Comparison of ENCODE assay signal across 21 cellular contexts in the genomic region with DNA sequence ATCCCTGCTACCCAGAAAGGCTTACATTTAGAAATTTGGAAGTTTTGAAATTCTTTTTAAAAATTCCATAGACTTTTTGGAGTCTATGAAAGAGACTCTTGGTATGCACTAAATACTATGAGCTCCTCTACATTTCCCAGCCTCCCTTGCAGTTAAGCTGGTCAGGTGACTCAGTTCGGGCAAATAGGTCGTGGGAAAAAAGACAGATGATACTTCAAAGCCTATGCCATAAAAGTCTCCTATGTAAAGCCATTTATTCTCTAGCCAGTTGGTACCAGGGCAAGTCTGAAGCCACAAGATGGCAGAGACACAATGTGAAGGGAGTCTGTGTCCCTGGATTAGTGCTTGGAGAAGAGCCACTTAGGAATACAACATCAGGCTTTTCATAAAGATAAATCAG.
"Had no signal": no experiment of that assay in that cellular context is flagged by ENCODE, and none has a peak within 500 bp of the region (broad histone marks: within the 10 kb centered on the region; RNA-seq: fewer than 3 reads in every experiment).

No MANE protein-coding gene starts in this region.

- DNase-seq: activated CD4-positive, alpha-beta memory T cell treated with anti-CD3 and anti-CD28 coated beads for 36 hours; activated CD4-positive, alpha-beta T cell treated with anti-CD3 and anti-CD28 coated beads for 36 hours; activated naive CD8-positive, alpha-beta T cell treated with anti-CD3 and anti-CD28 coated beads, Interleukin-2, amount 10 ng/mL, durations not matched to agents 7 days and 5 days; activated T-cell treated with anti-CD3 and anti-CD28 coated beads for 4 hours; aorta; colonic mucosa; endodermal cell; foreskin melanocyte; left lung; naive B cell; ovary; stimulated activated CD4-positive, alpha-beta T cell treated with anti-CD3 and anti-CD28 coated beads, Interleukin-4, amount 100 ng/mL, for 24 hours; stomach had no signal

- H3K4me1 Mint-ChIP-seq: activated CD4-positive, alpha-beta T cell treated with anti-CD3 and anti-CD28 coated beads for 36 hours; central memory CD8-positive, alpha-beta T cell; naive B cell; stimulated activated effector memory CD8-positive, alpha-beta T cell treated with anti-CD3 and anti-CD28 coated beads, Interleukin-12 subunit alpha, Interleukin-12 subunit beta, amount 100 ng/mL, for 72 hours had no signal

- H3K27ac Mint-ChIP-seq: activated CD4-positive, alpha-beta memory T cell treated with anti-CD3 and anti-CD28 coated beads for 36 hours; activated CD4-positive, alpha-beta T cell treated with anti-CD3 and anti-CD28 coated beads for 36 hours; activated naive CD8-positive, alpha-beta T cell treated with anti-CD3 and anti-CD28 coated beads, Interleukin-2, amount 10 ng/mL, durations not matched to agents 7 days and 5 days; activated T-helper 1 cell treated with anti-CD3 and anti-CD28 coated beads, Interleukin-12 subunit alpha, Interleukin-12 subunit beta, Interleukin-2, Interleukin-4 antibody, amounts not matched to agents 30 ng/mL and 10 ng/mL and 1 ng/mL, durations not matched to agents 14 hours and 24 hours and 36 hours; endodermal cell; naive B cell; stimulated activated effector memory CD8-positive, alpha-beta T cell treated with anti-CD3 and anti-CD28 coated beads, Interleukin-12 subunit alpha, Interleukin-12 subunit beta, amount 100 ng/mL, for 72 hours; T-helper 2 cell treated with Interferon-gamma antibody and Interleukin-4, amounts not matched to agents 5 μg/mL and 100 μg/mL, for 36 hours; type B pancreatic cell; WTC11 had no signal

- H3K4me3 Mint-ChIP-seq: activated CD4-positive, alpha-beta memory T cell treated with anti-CD3 and anti-CD28 coated beads for 36 hours; activated CD4-positive, alpha-beta T cell treated with anti-CD3 and anti-CD28 coated beads for 36 hours; activated naive CD8-positive, alpha-beta T cell treated with anti-CD3 and anti-CD28 coated beads, Interleukin-2, amount 10 ng/mL, durations not matched to agents 7 days and 5 days; activated T-helper 1 cell treated with anti-CD3 and anti-CD28 coated beads, Interleukin-12 subunit alpha, Interleukin-12 subunit beta, Interleukin-2, Interleukin-4 antibody, amounts not matched to agents 30 ng/mL and 10 ng/mL and 1 ng/mL, durations not matched to agents 14 hours and 24 hours and 36 hours; central memory CD8-positive, alpha-beta T cell; endodermal cell; naive B cell; neural crest cell; stimulated activated effector memory CD8-positive, alpha-beta T cell treated with anti-CD3 and anti-CD28 coated beads, Interleukin-12 subunit alpha, Interleukin-12 subunit beta, amount 100 ng/mL, for 72 hours; T-helper 2 cell treated with Interferon-gamma antibody and Interleukin-4, amounts not matched to agents 5 μg/mL and 100 μg/mL, for 36 hours; type B pancreatic cell; WTC11 had no signal

- H3K36me3 Mint-ChIP-seq: activated CD4-positive, alpha-beta memory T cell treated with anti-CD3 and anti-CD28 coated beads for 36 hours; activated naive CD8-positive, alpha-beta T cell treated with anti-CD3 and anti-CD28 coated beads, Interleukin-2, amount 10 ng/mL, durations not matched to agents 7 days and 5 days; stimulated activated effector memory CD8-positive, alpha-beta T cell treated with anti-CD3 and anti-CD28 coated beads, Interleukin-12 subunit alpha, Interleukin-12 subunit beta, amount 100 ng/mL, for 72 hours; type B pancreatic cell had no signal

- ATAC-seq: activated CD4-positive, alpha-beta T cell treated with anti-CD3 and anti-CD28 coated beads for 36 hours; left lung; sciatic nerve; stimulated activated effector memory CD8-positive, alpha-beta T cell treated with anti-CD3 and anti-CD28 coated beads, Interleukin-12 subunit alpha, Interleukin-12 subunit beta, amount 100 ng/mL, for 72 hours; WTC11 had no signal

- H3K9me3 Mint-ChIP-seq: activated CD4-positive, alpha-beta memory T cell treated with anti-CD3 and anti-CD28 coated beads for 36 hours; activated naive CD8-positive, alpha-beta T cell treated with anti-CD3 and anti-CD28 coated beads, Interleukin-2, amount 10 ng/mL, durations not matched to agents 7 days and 5 days; activated T-helper 1 cell treated with anti-CD3 and anti-CD28 coated beads, Interleukin-12 subunit alpha, Interleukin-12 subunit beta, Interleukin-2, Interleukin-4 antibody, amounts not matched to agents 30 ng/mL and 10 ng/mL and 1 ng/mL, durations not matched to agents 14 hours and 24 hours and 36 hours; central memory CD8-positive, alpha-beta T cell; T-helper 2 cell treated with Interferon-gamma antibody and Interleukin-4, amounts not matched to agents 5 μg/mL and 100 μg/mL, for 36 hours had no signal
